In the genomic region with DNA sequence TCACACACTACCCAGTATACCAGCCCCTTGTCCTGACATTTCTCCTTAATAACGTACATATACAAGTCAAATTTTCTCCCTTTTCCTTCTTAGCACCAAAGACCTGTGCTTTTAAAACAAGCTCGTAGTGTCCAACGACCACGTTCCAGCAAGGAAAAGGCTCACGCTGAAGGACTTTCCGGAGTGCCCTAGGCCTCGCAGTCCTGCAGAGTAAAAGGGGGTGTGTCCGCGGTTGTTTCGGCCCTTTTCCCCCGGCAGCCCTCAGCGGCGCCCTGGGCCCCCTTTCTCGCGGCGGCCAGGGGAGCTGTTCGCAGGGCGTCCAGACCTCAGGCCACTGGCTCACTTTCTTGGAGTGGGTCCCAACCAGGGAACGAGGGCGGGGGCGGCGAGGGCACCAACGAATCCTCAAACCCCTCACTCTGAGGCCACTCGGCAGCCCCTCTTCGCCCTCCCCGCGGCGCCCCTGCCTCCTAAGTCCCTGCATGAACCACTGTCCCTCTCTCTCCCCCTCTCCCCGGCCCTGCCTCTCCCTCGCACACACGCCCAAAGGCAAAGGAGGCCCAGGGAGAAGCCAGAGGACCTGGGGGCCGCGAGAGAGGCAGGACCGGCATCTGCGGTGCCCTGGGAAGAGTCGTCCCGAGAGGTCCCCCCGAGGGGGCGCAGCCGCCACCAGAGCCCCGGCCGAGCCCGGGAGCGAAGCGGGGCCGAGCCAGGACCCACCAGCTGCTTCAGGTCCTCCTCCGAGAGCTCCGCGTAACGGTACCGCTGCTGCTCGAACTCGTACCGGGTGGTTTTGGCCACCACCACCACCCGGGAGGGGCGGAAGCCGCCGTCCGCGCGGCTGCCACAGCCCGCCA, we compare ENCODE assay signal across 8 cellular contexts. TPM values are rescaled to one million over a fixed set of nuclear protein-coding genes. Genes with fewer than 3 reads are reported as not detected.
DNase-seq lines count a peak whose midpoint lies in the region; ATAC-seq and TF ChIP-seq lines count a peak whose summit lies in the region.

No MANE protein-coding gene starts in this region.

- no peak for TF ChIP-seq POLR2A in lower leg skin (IDR thresholded peaks at IDR 0.05)

- peaks cover 6% of the 10 kb centered on the region for H3K4me1 ChIP-seq in ectodermal cell (ENCODE audit: control insufficient read depth, insufficient read depth, low read length)

- peak overlapping the region; percentile 89 for H3K27ac ChIP-seq in ectodermal cell (ENCODE audit: insufficient read depth, low read depth, low read length, poor library complexity, severe bottlenecking)

- intact Hi-C loops in lower leg skin (cut with DNase I; ENCODE audit: low total_unique reads) = no loop called here

- no peaks in the 10 kb centered on the region for H3K27me3 ChIP-seq in ectodermal cell (ENCODE audit: control insufficient read depth, insufficient read depth, low read length, poor library complexity, severe bottlenecking)

- peak; percentile 6 for ATAC-seq in GM18499 (IDR thresholded peaks at IDR 0.05; ENCODE audit: insufficient read depth, unreplicated experiment)
- peak; percentile 17 for ATAC-seq in HG02981 (IDR thresholded peaks at IDR 0.05; ENCODE audit: unreplicated experiment)

- TF ChIP-seq CTCF in lower leg skin (IDR thresholded peaks at IDR 0.05) = no peak

- H3K4me3 ChIP-seq in ectodermal cell (ENCODE audit: insufficient read depth, low read depth, low read length) = peak overlapping the region; percentile 82
- peak overlapping the region; percentile 93 for H3K4me3 ChIP-seq in lower leg skin (ENCODE audit: low read depth, poor library complexity, severe bottlenecking)

- no peaks in the 10 kb centered on the region for H3K36me3 ChIP-seq in ectodermal cell (ENCODE audit: control insufficient read depth, insufficient read depth, low read length)

- WGBS in ectodermal cell, 2 experiments = 0% methylated on average over 62 of the region's 62 CpGs
- 0 to 1% methylated on average over 25 to 37 of the region's 62 CpGs for WGBS in lower leg skin, 2 donors

- DNase-seq in 8988T = peak; percentile 72
- peak; percentile 27 for DNase-seq in NCI-H2171 treated with DMSO at 0.1 percent for 48 hours (lab: John Stamatoyannopoulos, UW)
- peak; percentile 41 to 47 for DNase-seq in activated CD4-positive, alpha-beta T cell treated with anti-CD3 and anti-CD28 coated beads, Interleukin-2, amount 50 U/mL, for 48 hours
- peak; percentile 48 to 93 for DNase-seq in lower leg skin (ENCODE audit: low spot score in 2 of 2)
- DNase-seq in stimulated activated CD4-positive, alpha-beta T cell treated with anti-CD3 and anti-CD28 coated beads, TNF-alpha, amount 100 ng/mL, for 24 hours (ENCODE audit: low read depth in 3 of 3) = peak; percentile 4 to 29 (median 18)

- H3K9me3 ChIP-seq in ectodermal cell (ENCODE audit: control insufficient read depth, low read length) = no peaks in the 10 kb centered on the region

RNA-seq across cellular contexts. Expression of a gene that starts 0.7 kb away (rescaled TPM):
- polyA plus RNA-seq in ectodermal cell (2013, experiment 1 of 4) = 45.4 TPM
- polyA plus RNA-seq in ectodermal cell (2013, experiment 2 of 4) = 44.2 TPM
- polyA plus RNA-seq in ectodermal cell (2013, experiment 3 of 4) = 35.0 TPM
- 38.4 TPM for polyA plus RNA-seq in ectodermal cell (2013, experiment 4 of 4)
- 10 to 100 TPM; 10.0 to 18.4 (median 14.8) TPM for total RNA-seq in lower leg skin

Comparison
In these comparisons a context has a peak if more than half of its experiments do, and no peak if none do; other contexts are left out.
1. Peak in every context shown above with its lines: DNase-seq, ATAC-seq, H3K4me3 ChIP-seq and H3K27ac ChIP-seq.
2. DNase-seq: peak in every context shown above with its lines; median percentile 72 in 8988T; 70 in lower leg skin; 44 in activated CD4-positive, alpha-beta T cell treated with anti-CD3 and anti-CD28 coated beads, Interleukin-2, amount 50 U/mL, for 48 hours; 27 in NCI-H2171 treated with DMSO at 0.1 percent for 48 hours; 18 in stimulated activated CD4-positive, alpha-beta T cell treated with anti-CD3 and anti-CD28 coated beads, TNF-alpha, amount 100 ng/mL, for 24 hours.